In genomic region chr4:40316333-40316781, GRCh38 we compare ENCODE assay signal across 8 cellular contexts. TPM values are rescaled to one million over a fixed set of nuclear protein-coding genes. Genes with fewer than 3 reads are reported as not detected.
DNase-seq lines count a peak whose midpoint lies in the region; ATAC-seq, FAIRE-seq and TF ChIP-seq lines count a peak whose summit lies in the region.

No MANE protein-coding gene starts in this region.

- 35 to 42% methylated on average over 3 of the region's 3 CpGs for WGBS in pancreas, 2 donors

- ATAC-seq in GM21529 (IDR thresholded peaks at IDR 0.05; ENCODE audit: unreplicated experiment), result peak; percentile 47
- ATAC-seq in pancreas, result peak; percentile 24 to 73 (median 40)
- no peak for ATAC-seq in HG03097 (IDR thresholded peaks at IDR 0.05; ENCODE audit: low FRiP score, unreplicated experiment)
- no peak for ATAC-seq in HG03520 (IDR thresholded peaks at IDR 0.05; ENCODE audit: unreplicated experiment)

- no peaks in the 10 kb centered on the region for H3K36me3 ChIP-seq in SK-N-MC (ENCODE audit: insufficient read depth, low read length)
- H3K36me3 ChIP-seq in endocrine pancreas (ENCODE audit: control insufficient read depth, insufficient read depth, low read length), result no peaks in the 10 kb centered on the region
- H3K36me3 ChIP-seq in pancreas, result no peaks in the 10 kb centered on the region

- H3K9me3 ChIP-seq in SK-N-MC (ENCODE audit: low read depth, low read length), result no peaks in the 10 kb centered on the region
- H3K9me3 ChIP-seq in endocrine pancreas (ENCODE audit: control insufficient read depth, low read length), result no peaks in the 10 kb centered on the region
- H3K9me3 ChIP-seq in pancreas, result no peaks in the 10 kb centered on the region

- H3K27me3 ChIP-seq in endocrine pancreas (ENCODE audit: control insufficient read depth, insufficient read depth, low read length), result no peaks in the 10 kb centered on the region
- H3K27me3 ChIP-seq in pancreas, result no peaks in the 10 kb centered on the region

- H3K9ac ChIP-seq in SK-N-MC (ENCODE audit: insufficient read length) (peak overlapping the region; percentile 77), endocrine pancreas (ENCODE audit: control insufficient read depth, insufficient read depth, low read length) (no peak overlapping the region)

- DNase-seq in AG09309 (ENCODE audit: low read depth) (peak; percentile 91), SK-N-MC (ENCODE audit: low read depth, low spot score) (no peak), pancreas (no peak), C1 segment of cervical spinal cord (lab: John Stamatoyannopoulos, UW) (no peak)

- TF ChIP-seq CTCF in AG09309 (IDR thresholded peaks at IDR 0.05; ENCODE audit: control insufficient read depth, insufficient read depth, low read depth, low read length, missing control alignments) (no peak), pancreas (IDR thresholded peaks at IDR 0.05) (no peak)

- no peak for FAIRE-seq in pancreas (lab: Jason Lieb, UNC)

- H3K27ac ChIP-seq in SK-N-MC (peak overlapping the region; percentile 98), pancreas (peak overlapping the region in 2 of 4 donors; percentile 48 to 81)

- peaks cover 5% of the 10 kb centered on the region for H3K4me1 ChIP-seq in endocrine pancreas (ENCODE audit: control insufficient read depth, insufficient read depth, low read length)
- H3K4me1 ChIP-seq in pancreas, result peaks cover 0 to 6% (median 0%) of the 10 kb centered on the region in 3 donors

- intact Hi-C loops in pancreas (cut with DNase I), result no loop called here

- H3K4me3 ChIP-seq in AG09309 (ENCODE audit: control insufficient read depth, low read depth, low read length), result peak overlapping the region; percentile 21
- H3K4me3 ChIP-seq in SK-N-MC, result peak overlapping the region; percentile 86
- peak overlapping the region; percentile 81 for H3K4me3 ChIP-seq in endocrine pancreas (ENCODE audit: control insufficient read depth, insufficient read depth, low read length)
- no peak overlapping the region for H3K4me3 ChIP-seq in pancreas

RNA-seq across cellular contexts. Expression of gene CHRNA9, which starts 18.8 kb away (rescaled TPM):
- not detected for total RNA-seq in pancreas
- not detected for polyA plus RNA-seq in pancreas

Comparison
In these comparisons a context has a peak if more than half of its experiments do, and no peak if none do; other contexts are left out.
1. H3K4me3 ChIP-seq: peak in AG09309 (single experiment), SK-N-MC (single experiment) and endocrine pancreas (single experiment); none in pancreas (0 of 4).
2. ATAC-seq: peak in GM21529 (single experiment) and pancreas (4 of 4); none in HG03097 (single experiment) and HG03520 (single experiment).